In the genomic region with DNA sequence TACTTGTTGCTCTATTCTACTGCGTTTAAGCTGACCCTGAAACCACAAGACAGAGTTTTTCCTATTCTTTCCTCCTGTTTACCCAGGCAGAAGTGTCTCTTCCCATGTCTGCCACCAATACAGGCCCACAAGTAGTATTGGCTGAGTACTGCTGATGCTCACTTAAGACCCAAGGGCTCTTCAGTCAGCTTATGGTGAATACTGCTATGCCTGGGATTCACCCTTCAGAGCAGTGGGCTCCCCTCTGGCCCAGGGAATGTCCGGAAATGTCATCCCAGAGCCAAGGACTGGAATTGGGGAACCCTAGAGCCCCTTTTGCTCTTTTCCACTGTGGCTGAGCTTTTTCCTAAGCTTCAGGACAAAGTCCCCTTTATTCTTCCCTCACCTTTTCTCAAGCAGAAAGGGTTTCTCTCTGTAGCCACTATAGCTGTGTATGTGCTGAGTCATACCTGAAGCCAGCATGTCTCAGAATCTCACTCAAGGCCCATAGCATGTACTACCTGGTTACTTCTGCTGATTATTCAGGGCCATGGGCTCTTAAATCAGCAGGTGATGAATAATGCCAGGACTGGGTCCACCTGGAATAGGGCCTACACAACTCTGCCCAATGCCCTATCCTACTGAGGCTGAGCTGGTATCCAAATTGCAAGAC, we compare ENCODE assay signal across 18 cellular contexts.
A peak's percentile ranks its signal among the peaks of the same experiment; 100 is the strongest.
DNase-seq lines count a peak whose midpoint lies in the region; ATAC-seq, FAIRE-seq and TF ChIP-seq lines count a peak whose summit lies in the region.
"Had no signal": no experiment of that assay in that cellular context is flagged by ENCODE, and none has a peak within 500 bp of the region (broad histone marks: within the 10 kb centered on the region; RNA-seq: fewer than 3 reads in every experiment).

No MANE protein-coding gene starts in this region.

- H3K4me2 ChIP-seq in HepG2 (ENCODE audit: low read depth, low read length) (no peak overlapping the region), OCI-LY3 (ENCODE audit: low read length) (peak overlapping the region; percentile 61), hepatocyte (no peak overlapping the region)

- H3K27me3 ChIP-seq in HepG2 (ENCODE audit: control insufficient read depth in 1 of 2, insufficient read depth in 2 of 2, low read length in 2 of 2) (no peaks in the 10 kb centered on the region), right lobe of liver (no peaks in the 10 kb centered on the region), OCI-LY3 (ENCODE audit: low read depth, low read length) (no peaks in the 10 kb centered on the region), aorta (ENCODE audit: control insufficient read depth in 1 of 2, insufficient read depth in 2 of 2, low read length in 1 of 2) (no peaks in the 10 kb centered on the region), suprapubic skin (no peaks in the 10 kb centered on the region), hepatocyte (no peaks in the 10 kb centered on the region)
- H3K27me3 ChIP-seq: brain microvascular endothelial cell had no signal

- no peak for TF ChIP-seq EP300 in HepG2 (IDR thresholded peaks at IDR 0.05; ENCODE audit: low read depth in 2 of 2, low read length in 2 of 2)
- no peak for TF ChIP-seq EP300 in HepG2 (CRISPR knock-in tag; IDR thresholded peaks at IDR 0.05; ENCODE audit: borderline replicate concordance)
- TF ChIP-seq EP300 in suprapubic skin (IDR thresholded peaks at IDR 0.05): no peak

- H4K20me1 ChIP-seq in HepG2 (ENCODE audit: insufficient read depth, low read length): no peaks in the 10 kb centered on the region
- H4K20me1 ChIP-seq in OCI-LY3 (ENCODE audit: insufficient read depth, low read length): no peaks in the 10 kb centered on the region
- no peaks in the 10 kb centered on the region for H4K20me1 ChIP-seq in hepatocyte (ENCODE audit: insufficient read depth, poor library complexity, severe bottlenecking)

- no peak overlapping the region for H2AFZ ChIP-seq in HepG2 (ENCODE audit: low read length)
- peak overlapping the region; percentile 86 for H2AFZ ChIP-seq in OCI-LY3 (ENCODE audit: low read depth, low read length)
- no peak overlapping the region for H2AFZ ChIP-seq in hepatocyte

- TF ChIP-seq CTCF in HepG2 (CRISPR knock-in tag; IDR thresholded peaks at IDR 0.05): no peak
- TF ChIP-seq CTCF in right lobe of liver (IDR thresholded peaks at IDR 0.05): no peak
- no peak for TF ChIP-seq CTCF in OCI-LY3 (IDR thresholded peaks at IDR 0.05; ENCODE audit: low read depth, low read length)
- TF ChIP-seq CTCF in suprapubic skin (IDR thresholded peaks at IDR 0.05): no peak
- TF ChIP-seq CTCF in hepatocyte (IDR thresholded peaks at IDR 0.05; ENCODE audit: poor library complexity): no peak

- no peaks in the 10 kb centered on the region for H3K4me1 ChIP-seq in HepG2 (ENCODE audit: insufficient read depth, low read length)
- H3K4me1 ChIP-seq in right lobe of liver: no peaks in the 10 kb centered on the region
- H3K4me1 ChIP-seq in OCI-LY3 (ENCODE audit: low read length): peaks cover 34% of the 10 kb centered on the region
- H3K4me1 ChIP-seq in aorta (ENCODE audit: control insufficient read depth in 1 of 2, insufficient read depth in 2 of 2, low read length in 2 of 2): no peaks in the 10 kb centered on the region
- H3K4me1 ChIP-seq in suprapubic skin: no peaks in the 10 kb centered on the region
- no peaks in the 10 kb centered on the region for H3K4me1 ChIP-seq in hepatocyte (ENCODE audit: insufficient read depth)

- POLR2A ChIA-PET in HepG2 (lab: Yijun Ruan, JAX): no interaction called here

- 0% methylated on average over 2 of the region's 2 CpGs for WGBS in HepG2 (ENCODE audit: low lambda C conversion rate)
- WGBS in right lobe of liver (ENCODE audit: insufficient coverage, low coverage, low lambda C conversion rate, missing lambda C conversion rate): 50% methylated on average over 1 of the region's 2 CpGs
- WGBS in aorta, 2 donors: 72 to 80% methylated on average over 2 of the region's 2 CpGs
- 89% methylated on average over 2 of the region's 2 CpGs for WGBS in suprapubic skin
- WGBS in hepatocyte (ENCODE audit: low lambda C conversion rate, missing lambda C conversion rate): 78% methylated on average over 2 of the region's 2 CpGs

- H3K27ac ChIP-seq in HepG2 (ENCODE audit: extremely low read length, insufficient read depth, low read length): no peak overlapping the region
- no peak overlapping the region for H3K27ac ChIP-seq in right lobe of liver
- peak overlapping the region; percentile 91 for H3K27ac ChIP-seq in OCI-LY3 (ENCODE audit: low read length)
- no peak overlapping the region for H3K27ac ChIP-seq in aorta (ENCODE audit: low read depth in 1 of 2, low read length in 2 of 2)
- H3K27ac ChIP-seq in suprapubic skin: no peak overlapping the region
- no peak overlapping the region for H3K27ac ChIP-seq in hepatocyte
- H3K27ac ChIP-seq: brain microvascular endothelial cell, C4-2B had no signal

- TF ChIP-seq RAD21 in HepG2 (CRISPR knock-in tag; IDR thresholded peaks at IDR 0.05): no peak

- no peak for ATAC-seq in HepG2
- ATAC-seq in right lobe of liver: no peak
- peak; percentile 73 for ATAC-seq in HG02840 (IDR thresholded peaks at IDR 0.05; ENCODE audit: low FRiP score, unreplicated experiment)
- peak; percentile 7 for ATAC-seq in aorta (ENCODE audit: low FRiP score)

- no peak for DNase-seq in HepG2 (ENCODE audit: low spot score)
- DNase-seq in right lobe of liver: no peak
- DNase-seq in aorta: no peak
- no peak for DNase-seq in suprapubic skin (ENCODE audit: low spot score in 2 of 2)
- no peak for DNase-seq in SHP77 treated with DMSO at 0.1 percent for 48 hours (lab: John Stamatoyannopoulos, UW)
- DNase-seq in hepatocyte (ENCODE audit: low spot score): no peak
- DNase-seq: 8988T; activated CD4-positive, alpha-beta T cell treated with anti-CD3 and anti-CD28 coated beads, Interleukin-2, amount 50 U/mL, for 1 hour; activated naive CD4-positive, alpha-beta T cell treated with Interleukin-2 at 50 U/mL for 16 hours; brain microvascular endothelial cell; DND-41; head of caudate nucleus; stimulated activated CD4-positive, alpha-beta T cell treated with anti-CD3 and anti-CD28 coated beads, Interleukin-15, amount 100 ng/mL, for 24 hours had no signal

- H3K4me3 ChIP-seq in HepG2 (replicated peaks in 1 of 3; ENCODE audit: insufficient read depth in 1 of 3, low read depth in 2 of 3, low read length in 3 of 3) (no peak overlapping the region), right lobe of liver (no peak overlapping the region), OCI-LY3 (ENCODE audit: low read length) (peak overlapping the region; percentile 38), aorta (ENCODE audit: low read length in 2 of 2) (no peak overlapping the region), suprapubic skin (no peak overlapping the region), hepatocyte (no peak overlapping the region)

- intact Hi-C loops in HepG2 (cut with micrococcal nuclease; ENCODE audit: unreplicated experiment) (no loop called here), right lobe of liver (cut with DNase I) (no loop called here), aorta (cut with DNase I) (no loop called here)

- in situ Hi-C loops in HepG2 (cut with HindIII; ENCODE audit: extremely low pct_ligation_motif_present, low pct_unique_long_range_greater_than_20kb): no loop called here

- H3K79me2 ChIP-seq in HepG2 (ENCODE audit: insufficient read depth, low read length) (no peaks in the 10 kb centered on the region), OCI-LY3 (ENCODE audit: low read length) (no peaks in the 10 kb centered on the region), hepatocyte (no peaks in the 10 kb centered on the region)

- no TSS peak for BruUV-seq in HepG2 (replicated peaks; lab: Mats Ljungman, UMichigan)

- H3K9me3 ChIP-seq in HepG2 (ENCODE audit: low read length): no peaks in the 10 kb centered on the region
- H3K9me3 ChIP-seq in right lobe of liver: no peaks in the 10 kb centered on the region
- peaks cover 8% of the 10 kb centered on the region; the same call in 1 of the 2 replicates for H3K9me3 ChIP-seq in OCI-LY3 (ENCODE audit: insufficient read depth, low read length)
- peaks cover 4% of the 10 kb centered on the region for H3K9me3 ChIP-seq in aorta (ENCODE audit: control insufficient read depth, low read length)
- no peaks in the 10 kb centered on the region for H3K9me3 ChIP-seq in suprapubic skin
- H3K9me3 ChIP-seq in hepatocyte (ENCODE audit: low read depth): no peaks in the 10 kb centered on the region

- H3K9me2 ChIP-seq in hepatocyte (replicated peaks; ENCODE audit: insufficient read depth): no peaks in the 10 kb centered on the region

- FAIRE-seq in HepG2 (lab: Jason Lieb, UNC): no peak
- FAIRE-seq: TTC549, urothelium cell line had no signal

- no peak for TF ChIP-seq POLR2A in HepG2 (IDR thresholded peaks at IDR 0.05; ENCODE audit: insufficient read depth in 1 of 2, low read depth in 2 of 2, low read length in 2 of 2)
- TF ChIP-seq POLR2A in right lobe of liver (IDR thresholded peaks at IDR 0.05): no peak
- no peak for TF ChIP-seq POLR2A in suprapubic skin (IDR thresholded peaks at IDR 0.05)

- H3K36me3 ChIP-seq in HepG2 (replicated peaks in 1 of 2; ENCODE audit: control insufficient read depth in 1 of 2, insufficient read depth in 2 of 2, low read length in 2 of 2) (no peaks in the 10 kb centered on the region), right lobe of liver (no peaks in the 10 kb centered on the region), OCI-LY3 (replicated peaks; ENCODE audit: low read depth, low read length) (peaks cover 7% of the 10 kb centered on the region), aorta (ENCODE audit: control insufficient read depth in 1 of 2, insufficient read depth in 2 of 2, low read length in 1 of 2) (no peaks in the 10 kb centered on the region), suprapubic skin (no peaks in the 10 kb centered on the region), hepatocyte (replicated peaks; ENCODE audit: insufficient read depth, low read depth) (no peaks in the 10 kb centered on the region)
- H3K36me3 ChIP-seq: brain microvascular endothelial cell had no signal

- H3K9ac ChIP-seq in HepG2 (ENCODE audit: insufficient read depth, low read depth, low read length): no peak overlapping the region
- H3K9ac ChIP-seq in OCI-LY3 (ENCODE audit: low read length): peak overlapping the region; percentile 59; the same call in 1 of the 2 replicates

- CTCF ChIA-PET in HepG2 (lab: Yijun Ruan, JAX; ENCODE audit: low intra/inter-chr PET ratio, low total read pairs): no interaction called here

TF ChIP-seq in HepG2, 621 proteins besides CTCF, POLR2A, EP300 and RAD21:
- TF ChIP-seq NFE2L2 (IDR thresholded peaks at IDR 0.05; ENCODE audit: low read length) (peak; percentile 45; the same call in 1 of the 2 replicates), ZEB1 (IDR thresholded peaks at IDR 0.05; ENCODE audit: insufficient replicate concordance, low read depth) (no peak)

Comparison
In these comparisons a context has a peak if more than half of its experiments do, and no peak if none do; other contexts are left out.
1. ATAC-seq: peak in HG02840 (single experiment) and aorta (single experiment); none in HepG2 (single experiment) and right lobe of liver (0 of 4).